Comparison of ENCODE assay signal across 14 cellular contexts in the genomic region with DNA sequence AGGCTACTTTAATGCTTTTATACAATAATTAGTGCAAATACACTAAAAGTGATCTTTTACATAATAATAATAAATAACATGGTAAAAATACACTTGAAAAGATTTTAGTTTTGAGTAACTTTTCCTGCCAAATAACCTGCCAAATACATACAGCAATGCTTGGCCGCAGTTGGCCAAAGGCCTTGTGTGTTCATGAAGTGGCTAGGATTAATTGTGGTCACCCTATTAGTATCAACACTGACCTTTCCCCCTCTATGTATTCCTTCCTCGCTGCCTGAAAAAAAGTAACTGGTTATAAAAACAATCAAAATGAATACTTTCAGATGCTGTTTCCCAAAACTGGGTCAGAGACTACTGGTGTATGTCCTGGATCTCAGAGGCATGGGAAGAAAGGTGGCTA.
"Had no signal": no experiment of that assay in that cellular context is flagged by ENCODE, and none has a peak within 500 bp of the region (broad histone marks: within the 10 kb centered on the region; RNA-seq: fewer than 3 reads in every experiment).

No MANE protein-coding gene starts in this region.

- DNase-seq: activated CD4-positive, alpha-beta T cell treated with anti-CD3 and anti-CD28 coated beads, Interleukin-2, amount 50 U/mL, for 1 hour; activated naive CD4-positive, alpha-beta T cell treated with anti-CD3 and anti-CD28 coated beads, Interleukin-2, amount 50 U/mL, for 16 hours; activated T-cell treated with anti-CD3 and anti-CD28 coated beads for 4 hours; kidney; left ventricle myocardium superior; nephron progenitor cell; stimulated activated CD4-positive, alpha-beta T cell treated with anti-CD3 and anti-CD28 coated beads, Interleukin-4, amount 100 ng/mL, for 1 hour; stimulated activated CD8-positive, alpha-beta memory T cell treated with anti-CD3 and anti-CD28 coated beads, Interleukin-4, amount 100 ng/mL, for 48 hours; T-helper 2 cell had no signal

- H3K4me3 Mint-ChIP-seq: nephron progenitor cell; stimulated activated naive CD8-positive, alpha-beta T cell treated with anti-CD3 and anti-CD28 coated beads, Interleukin-15, Interleukin-2, amounts not matched to agents 100 ng/mL and 50 ng/mL, for 24 hours had no signal

- H3K4me1 ChIP-seq: gastroesophageal sphincter had no signal

- H3K27ac ChIP-seq: gastroesophageal sphincter had no signal

- FAIRE-seq: kidney, TTC549 had no signal

- H3K27ac Mint-ChIP-seq: activated T-helper 2 cell treated with anti-CD3 and anti-CD28 coated beads, Interferon-gamma antibody, Interleukin-2, Interleukin-4, amounts not matched to agents 10 μg/mL and 5 μg/mL and 100 μg/mL, durations not matched to agents 14 hours and 24 hours and 36 hours; nephron progenitor cell; stimulated activated naive CD8-positive, alpha-beta T cell treated with anti-CD3 and anti-CD28 coated beads, Interleukin-15, Interleukin-2, amounts not matched to agents 100 ng/mL and 50 ng/mL, for 24 hours had no signal

- H3K9me3 ChIP-seq: gastroesophageal sphincter had no signal

- H3K9me3 Mint-ChIP-seq: activated T-helper 2 cell treated with anti-CD3 and anti-CD28 coated beads, Interferon-gamma antibody, Interleukin-2, Interleukin-4, amounts not matched to agents 10 μg/mL and 5 μg/mL and 100 μg/mL, durations not matched to agents 14 hours and 24 hours and 36 hours; nephron progenitor cell; stimulated activated naive CD8-positive, alpha-beta T cell treated with anti-CD3 and anti-CD28 coated beads, Interleukin-15, Interleukin-2, amounts not matched to agents 100 ng/mL and 50 ng/mL, for 24 hours had no signal

- H3K4me1 Mint-ChIP-seq: nephron progenitor cell had no signal

- H3K4me3 ChIP-seq: gastroesophageal sphincter had no signal

- H3K27me3 ChIP-seq: gastroesophageal sphincter had no signal

- H3K27me3 Mint-ChIP-seq: stimulated activated naive CD8-positive, alpha-beta T cell treated with anti-CD3 and anti-CD28 coated beads, Interleukin-15, Interleukin-2, amounts not matched to agents 100 ng/mL and 50 ng/mL, for 24 hours had no signal

- ATAC-seq: gastroesophageal sphincter, left ventricle myocardium superior, sciatic nerve had no signal
